In the genomic region with DNA sequence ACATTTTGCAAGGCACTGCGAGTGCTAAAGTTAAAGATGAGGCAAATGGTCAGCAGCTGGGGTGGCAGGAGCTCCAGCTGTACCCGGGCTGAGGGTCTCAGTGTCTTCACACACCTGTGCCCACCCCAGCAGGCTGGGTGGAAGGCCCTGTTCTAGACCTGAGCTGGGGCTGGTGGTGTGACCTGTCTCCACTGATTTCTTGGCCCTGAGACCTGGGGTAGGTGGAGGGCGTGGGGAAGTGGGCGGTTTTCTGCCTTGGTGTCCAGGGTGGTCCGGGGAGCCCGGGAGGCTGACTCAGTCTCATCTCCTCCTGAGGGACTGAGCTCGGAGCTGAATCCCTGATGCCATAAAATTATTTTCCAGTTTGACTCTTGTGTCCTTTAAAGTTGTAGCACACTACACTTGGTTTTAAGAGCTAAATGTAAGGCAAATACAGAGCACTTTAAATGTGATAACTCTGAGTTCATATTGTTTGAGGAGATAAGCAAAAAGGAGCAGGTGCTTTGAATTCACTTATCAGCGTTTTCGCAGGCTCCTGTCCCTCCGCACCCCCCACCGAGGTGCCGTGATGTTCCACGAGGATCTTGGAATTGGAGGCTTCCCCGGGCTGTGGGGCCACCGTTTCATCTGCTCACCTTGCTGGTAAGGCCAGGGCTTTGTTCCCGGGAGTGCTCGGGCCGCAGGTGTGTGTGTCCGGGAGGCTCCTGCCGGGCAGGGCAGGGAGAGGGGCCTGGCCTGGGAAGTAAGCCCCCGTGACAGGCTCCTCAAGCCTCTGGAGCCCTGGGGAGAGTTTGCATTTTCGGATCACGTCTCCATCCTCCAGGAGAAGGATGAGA, we compare ENCODE assay signal across 15 cellular contexts.
"Had no signal": no experiment of that assay in that cellular context is flagged by ENCODE, and none has a peak within 500 bp of the region (broad histone marks: within the 10 kb centered on the region; RNA-seq: fewer than 3 reads in every experiment).

No MANE protein-coding gene starts in this region.

- H3K4me3 ChIP-seq: esophagus muscularis mucosa, left ventricle myocardium inferior, prostate gland, right atrium auricular region, tibial nerve had no signal

- H3K27ac ChIP-seq: esophagus muscularis mucosa, left ventricle myocardium inferior, prostate gland, right atrium auricular region, tibial nerve, WERI-Rb-1 had no signal

- ATAC-seq: activated CD4-positive, alpha-beta T cell treated with anti-CD3 and anti-CD28 coated beads for 36 hours had no signal

- H3K36me3 ChIP-seq: esophagus muscularis mucosa, left ventricle myocardium inferior, prostate gland, right atrium auricular region, tibial nerve, WERI-Rb-1 had no signal

- DNase-seq: activated CD4-positive, alpha-beta T cell treated with anti-CD3 and anti-CD28 coated beads for 36 hours; activated CD4-positive, alpha-beta T cell treated with anti-CD3 and anti-CD28 coated beads, Interleukin-2, amount 50 U/mL, for 48 hours; effector CD4-positive, alpha-beta T cell; kidney glomerular epithelial cell; left ventricle myocardium inferior; mammary epithelial cell; midbrain; occipital lobe; stimulated activated CD4-positive, alpha-beta T cell treated with anti-CD3 and anti-CD28 coated beads, Interleukin-2, amount 100 ng/mL, for 24 hours; stimulated activated naive CD4-positive, alpha-beta T cell treated with Interleukin-2 at 50 U/mL for 16 hours; WERI-Rb-1 had no signal

- H3K4me1 ChIP-seq: left ventricle myocardium inferior, prostate gland, right atrium auricular region had no signal

- H3K9me3 ChIP-seq: prostate gland, right atrium auricular region, tibial nerve had no signal

- H3K27me3 ChIP-seq: right atrium auricular region had no signal
